Comparison of ENCODE assay signal across 23 cellular contexts in the genomic region with DNA sequence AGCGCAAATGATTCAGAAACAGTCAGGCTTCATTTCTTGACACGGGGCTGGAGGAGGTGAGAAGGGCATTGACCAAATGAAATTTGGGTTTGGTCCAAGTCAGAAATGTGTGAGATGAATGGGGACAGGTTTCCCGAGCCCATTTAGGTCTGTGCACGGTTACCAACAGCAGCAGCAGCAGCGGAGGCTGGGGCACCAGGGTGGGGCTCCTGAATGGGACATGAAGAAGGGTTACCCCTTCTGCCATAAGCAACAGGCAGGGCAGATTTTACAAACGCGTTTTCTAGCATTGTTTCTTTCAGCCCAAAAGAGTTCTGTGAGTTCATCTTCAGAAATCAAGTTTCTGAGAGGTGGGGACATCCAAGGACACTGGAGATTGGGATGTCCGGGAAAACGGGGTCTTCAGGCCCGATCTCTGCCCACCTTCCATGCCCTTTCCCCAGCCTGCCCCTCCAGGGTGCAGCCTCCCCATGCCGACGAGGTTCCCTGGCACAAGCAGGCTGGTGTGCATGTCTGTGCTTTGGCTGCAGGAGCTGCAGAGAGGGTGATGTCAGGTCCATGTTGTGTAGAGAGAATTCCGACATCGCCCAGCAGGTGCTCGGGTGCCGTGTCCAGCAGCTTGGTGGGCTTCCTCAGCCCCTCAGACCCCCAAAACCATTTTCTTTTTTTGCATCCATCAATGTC.
A peak's percentile ranks its signal among the peaks of the same experiment; 100 is the strongest.
DNase-seq lines count a peak whose midpoint lies in the region; TF ChIP-seq lines count a peak whose summit lies in the region.
"Had no signal": no experiment of that assay in that cellular context is flagged by ENCODE, and none has a peak within 500 bp of the region (broad histone marks: within the 10 kb centered on the region; RNA-seq: fewer than 3 reads in every experiment).

No MANE protein-coding gene starts in this region.

- DNase-seq in activated naive CD4-positive, alpha-beta T cell treated with anti-CD3 and anti-CD28 coated beads, Interleukin-2, amount 50 U/mL, for 16 hours: no peak
- DNase-seq in GM12865 (ENCODE audit: low read depth): peak; percentile 15
- peak; percentile 41 for DNase-seq in ecto neural progenitor cell (ENCODE audit: low spot score)
- DNase-seq in stimulated activated CD8-positive, alpha-beta memory T cell treated with anti-CD3 and anti-CD28 coated beads, Interleukin-4, amount 100 ng/mL, for 48 hours: peak; percentile 15
- no peak for DNase-seq in middle frontal gyrus (ENCODE audit: extremely low spot score, low spot score)
- DNase-seq in NCI-H510A (lab: John Stamatoyannopoulos, UW): no peak
- DNase-seq in PC-9: no peak
- DNase-seq: ACHN; activated CD4-positive, alpha-beta T cell treated with anti-CD3 and anti-CD28 coated beads, Interleukin-2, amount 50 U/mL, for 1 hour; activated naive CD8-positive, alpha-beta T cell treated with anti-CD3 and anti-CD28 coated beads for 36 hours; activated T-cell treated with anti-CD3 and anti-CD28 coated beads, Interleukin-2, amount 50 U/mL, for 24 hours; CD4-positive, CD25-positive, alpha-beta regulatory T cell; DMS153; GM23248; left colon; NCI-H1436; NCI-H524 treated with DMSO at 0.1 percent for 48 hours; stimulated activated CD4-positive, alpha-beta T cell treated with anti-CD3 and anti-CD28 coated beads, Interleukin-12 subunit alpha, Interleukin-12 subunit beta, amount 100 ng/mL, for 4 hours; substantia nigra; SW 1271 had no signal

- no TSS peak for BruUV-seq in PC-9 (replicated peaks; lab: Mats Ljungman, UMichigan)

- POLR2A ChIA-PET in PC-9 (lab: Charles Lee; ENCODE audit: unreplicated experiment): no interaction called here

- H3K4me1 ChIP-seq in PC-9 (replicated peaks; ENCODE audit: insufficient read depth): no peaks in the 10 kb centered on the region
- H3K4me1 ChIP-seq: uterus had no signal

- no peaks in the 10 kb centered on the region for H3K9me3 ChIP-seq in PC-9 (ENCODE audit: insufficient read depth, low read depth)
- H3K9me3 ChIP-seq: neutrophil, uterus had no signal

- no peaks in the 10 kb centered on the region for H3K9me2 ChIP-seq in PC-9 (ENCODE audit: insufficient read depth)

- H3K27me3 ChIP-seq in PC-9 (ENCODE audit: insufficient read depth, low read depth): no peaks in the 10 kb centered on the region
- H3K27me3 ChIP-seq: neutrophil, uterus had no signal

- intact Hi-C loops in PC-9 (cut with micrococcal nuclease; ENCODE audit: unreplicated experiment): no loop called here

- H3K4me2 ChIP-seq in PC-9: no peak overlapping the region

- no peaks in the 10 kb centered on the region for H4K20me1 ChIP-seq in PC-9 (ENCODE audit: insufficient read depth)

- H3K27ac Mint-ChIP-seq in activated naive CD4-positive, alpha-beta T cell treated with anti-CD3 and anti-CD28 coated beads, Interleukin-2, amount 50 U/mL, for 24 hours: peak overlapping the region; percentile 46
- H3K27ac Mint-ChIP-seq: activated naive CD8-positive, alpha-beta T cell treated with anti-CD3 and anti-CD28 coated beads for 36 hours; activated T-cell treated with anti-CD3 and anti-CD28 coated beads, Interleukin-2, amount 50 U/mL, for 24 hours; CD4-positive, CD25-positive, alpha-beta regulatory T cell had no signal

- H3K79me2 ChIP-seq in PC-9 (ENCODE audit: low read depth): no peaks in the 10 kb centered on the region

- no peak for TF ChIP-seq CTCF in GM12865 (IDR thresholded peaks at IDR 0.05; ENCODE audit: insufficient read depth, low read depth, low read length, missing control alignments)
- no peak for TF ChIP-seq CTCF in PC-9 (conservative IDR thresholded peaks at IDR 0.05)

- no peaks in the 10 kb centered on the region for H3K27me3 Mint-ChIP-seq in activated naive CD4-positive, alpha-beta T cell treated with anti-CD3 and anti-CD28 coated beads, Interleukin-2, amount 50 U/mL, for 24 hours
- H3K27me3 Mint-ChIP-seq: activated naive CD8-positive, alpha-beta T cell treated with anti-CD3 and anti-CD28 coated beads for 36 hours; activated T-cell treated with anti-CD3 and anti-CD28 coated beads, Interleukin-2, amount 50 U/mL, for 24 hours had no signal

- no peak overlapping the region for H2AFZ ChIP-seq in PC-9
- H2AFZ ChIP-seq: GM23248 had no signal

- H3K36me3 ChIP-seq in PC-9 (ENCODE audit: low read depth): no peaks in the 10 kb centered on the region
- H3K36me3 ChIP-seq: neutrophil, uterus had no signal

- no peak overlapping the region for H3K27ac ChIP-seq in PC-9
- H3K27ac ChIP-seq: GM23248, neutrophil, uterus had no signal

- no peaks in the 10 kb centered on the region for H3K9me3 Mint-ChIP-seq in activated naive CD4-positive, alpha-beta T cell treated with anti-CD3 and anti-CD28 coated beads, Interleukin-2, amount 50 U/mL, for 24 hours
- H3K9me3 Mint-ChIP-seq: activated naive CD8-positive, alpha-beta T cell treated with anti-CD3 and anti-CD28 coated beads for 36 hours; activated T-cell treated with anti-CD3 and anti-CD28 coated beads, Interleukin-2, amount 50 U/mL, for 24 hours had no signal

- no peaks in the 10 kb centered on the region for H3F3A ChIP-seq in PC-9 (ENCODE audit: insufficient read depth, low read depth)

- no peak overlapping the region for H3K4me3 Mint-ChIP-seq in activated naive CD4-positive, alpha-beta T cell treated with anti-CD3 and anti-CD28 coated beads, Interleukin-2, amount 50 U/mL, for 24 hours
- H3K4me3 Mint-ChIP-seq: activated naive CD8-positive, alpha-beta T cell treated with anti-CD3 and anti-CD28 coated beads for 36 hours; activated T-cell treated with anti-CD3 and anti-CD28 coated beads, Interleukin-2, amount 50 U/mL, for 24 hours; CD4-positive, CD25-positive, alpha-beta regulatory T cell had no signal

- CTCF ChIA-PET in PC-9 (lab: Charles Lee): no interaction called here

- H3K4me3 ChIP-seq in GM12865 (ENCODE audit: low read depth, low read length) (no peak overlapping the region), PC-9 (no peak overlapping the region)
- H3K4me3 ChIP-seq: GM23248, uterus had no signal

- H3K36me3 Mint-ChIP-seq in activated naive CD4-positive, alpha-beta T cell treated with anti-CD3 and anti-CD28 coated beads, Interleukin-2, amount 50 U/mL, for 24 hours: no peaks in the 10 kb centered on the region
- H3K36me3 Mint-ChIP-seq: activated naive CD8-positive, alpha-beta T cell treated with anti-CD3 and anti-CD28 coated beads for 36 hours; CD4-positive, CD25-positive, alpha-beta regulatory T cell had no signal

- no peaks in the 10 kb centered on the region for H3K4me1 Mint-ChIP-seq in activated naive CD4-positive, alpha-beta T cell treated with anti-CD3 and anti-CD28 coated beads, Interleukin-2, amount 50 U/mL, for 24 hours
- H3K4me1 Mint-ChIP-seq: activated naive CD8-positive, alpha-beta T cell treated with anti-CD3 and anti-CD28 coated beads for 36 hours; CD4-positive, CD25-positive, alpha-beta regulatory T cell had no signal

Comparison
In these comparisons a context has a peak if more than half of its experiments do, and no peak if none do; other contexts are left out.
1. DNase-seq: peak in GM12865 (single experiment), ecto neural progenitor cell (single experiment) and stimulated activated CD8-positive, alpha-beta memory T cell treated with anti-CD3 and anti-CD28 coated beads, Interleukin-4, amount 100 ng/mL, for 48 hours (single experiment); none in activated naive CD4-positive, alpha-beta T cell treated with anti-CD3 and anti-CD28 coated beads, Interleukin-2, amount 50 U/mL, for 16 hours (single experiment), middle frontal gyrus (single experiment), NCI-H510A (single experiment) and PC-9 (0 of 2).